ENCODE assay signal across 19 cellular contexts in the genomic region with DNA sequence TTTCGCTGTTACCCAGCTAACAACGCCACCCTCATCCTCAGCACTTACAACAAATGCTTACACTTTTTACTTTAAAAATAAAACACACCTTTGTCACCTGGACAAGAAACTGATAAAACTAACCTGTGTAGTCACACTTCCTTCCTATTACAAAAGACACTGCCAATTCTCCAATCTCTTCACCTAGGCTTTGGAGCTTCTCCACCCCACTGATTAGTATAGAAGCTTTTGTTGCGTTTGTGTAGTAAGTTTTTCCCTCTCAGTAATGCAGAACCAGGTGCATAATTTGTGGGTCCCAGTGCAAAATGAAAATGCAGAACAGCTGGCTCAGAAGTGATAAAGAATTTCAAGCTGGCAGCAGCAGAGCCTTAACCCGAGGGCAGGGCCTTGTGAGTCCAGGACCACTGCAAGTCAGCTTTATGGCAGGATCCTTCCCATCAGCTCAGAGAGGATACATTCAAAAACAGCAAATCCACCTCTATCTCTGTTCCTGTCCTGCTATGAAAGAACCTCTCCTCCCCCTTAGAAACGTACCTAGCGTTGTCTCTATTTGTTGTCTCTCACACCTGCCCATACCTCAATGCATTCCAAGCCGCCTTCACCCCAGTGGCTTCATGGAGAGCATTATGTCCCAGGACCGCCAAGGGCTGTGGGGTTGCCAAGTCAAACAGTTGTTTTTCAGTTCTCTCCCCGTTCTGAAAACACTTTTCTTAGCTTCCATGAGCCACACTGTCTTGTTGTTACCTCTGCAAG. TPM values are rescaled to one million over a fixed set of nuclear protein-coding genes. Genes with fewer than 3 reads are reported as not detected.
DNase-seq lines count a peak whose midpoint lies in the region; ATAC-seq, FAIRE-seq and TF ChIP-seq lines count a peak whose summit lies in the region.
"Had no signal": no experiment of that assay in that cellular context is flagged by ENCODE, and none has a peak within 500 bp of the region (broad histone marks: within the 10 kb centered on the region; RNA-seq: fewer than 3 reads in every experiment).

No MANE protein-coding gene starts in this region.

- H3K4me3 ChIP-seq in H7 (ENCODE audit: insufficient read depth, low read depth, low read length) (no peak overlapping the region), GM12878 (no peak overlapping the region), osteoblast (ENCODE audit: insufficient read depth, low read length) (no peak overlapping the region), smooth muscle cell (no peak overlapping the region), heart left ventricle (no peak overlapping the region)
- H3K4me3 ChIP-seq: K562, SJSA1 had no signal

- CTCF ChIA-PET in GM12878 (lab: Yijun Ruan, JAX), result interaction anchor here (1.4 kb wide), 1 partner anchor 276 kb away, joined by 7 read pairs; no protein-coding TSS in a partner anchor

- no TSS peak for BruUV-seq in GM12878 (replicated peaks; lab: Mats Ljungman, UMichigan)

- WGBS in GM12878 (ENCODE audit: insufficient coverage, insufficient replicate concordance, low lambda C conversion rate, missing lambda C conversion rate), result 46% methylated on average over 9 of the region's 9 CpGs
- WGBS in smooth muscle cell (ENCODE audit: low lambda C conversion rate), result 87% methylated on average over 9 of the region's 9 CpGs
- 76 to 80% (median 77%) methylated on average over 9 of the region's 9 CpGs for WGBS in heart left ventricle, 4 donors

- FAIRE-seq in GM12878 (lab: Jason Lieb, UNC), result no peak
- FAIRE-seq: GM19239, K562 had no signal

- H3K36me3 ChIP-seq in H7 (replicated peaks; ENCODE audit: control insufficient read depth, insufficient read depth, low read length) (no peaks in the 10 kb centered on the region), GM12878 (ENCODE audit: control insufficient read depth in 2 of 2, insufficient read depth in 2 of 2, low read length in 1 of 2) (no peaks in the 10 kb centered on the region), osteoblast (ENCODE audit: insufficient read depth, low read length) (no peaks in the 10 kb centered on the region), smooth muscle cell (ENCODE audit: low read depth) (no peaks in the 10 kb centered on the region), heart left ventricle (no peaks in the 10 kb centered on the region)
- H3K36me3 ChIP-seq: BE2C, SJSA1 had no signal

- RAD21 ChIA-PET in GM12878 (lab: Charles Lee; ENCODE audit: unreplicated experiment), result interaction anchor here (0.9 kb wide), 1 partner anchor 17 kb away, joined by 3 read pairs; no protein-coding TSS in a partner anchor

- no peaks in the 10 kb centered on the region for H3K9me3 ChIP-seq in GM12878 (replicated peaks; ENCODE audit: control insufficient read depth, insufficient read depth, low read length)
- no peaks in the 10 kb centered on the region for H3K9me3 ChIP-seq in osteoblast (ENCODE audit: low read depth, low read length)
- no peaks in the 10 kb centered on the region for H3K9me3 ChIP-seq in smooth muscle cell (replicated peaks; ENCODE audit: low read depth)
- H3K9me3 ChIP-seq in heart left ventricle, result peaks cover 0 to 1% (median 0%) of the 10 kb centered on the region in 12 donors
- H3K9me3 ChIP-seq: BE2C, SJSA1 had no signal

- intact Hi-C loops in GM12878 (cut with micrococcal nuclease; ENCODE audit: unreplicated experiment) (no loop called here), heart left ventricle (cut with DNase I) (no loop called here)

- H4K20me1 ChIP-seq in GM12878 (ENCODE audit: control insufficient read depth, insufficient read depth) (no peaks in the 10 kb centered on the region), osteoblast (ENCODE audit: insufficient read depth, low read length) (no peaks in the 10 kb centered on the region), smooth muscle cell (ENCODE audit: low read depth) (no peaks in the 10 kb centered on the region)

- TF ChIP-seq CTCF in GM12878 (IDR thresholded peaks at IDR 0.05 in 2 of 3, conservative IDR thresholded peaks at IDR 0.05 in 1 of 3; ENCODE audit: control insufficient read depth in 2 of 3, extremely low read depth in 1 of 3, insufficient read depth in 1 of 3, low read depth in 3 of 3, low read length in 3 of 3) (no peak), osteoblast (IDR thresholded peaks at IDR 0.05; ENCODE audit: extremely low read depth, low read depth, low read length) (no peak), smooth muscle cell (IDR thresholded peaks at IDR 0.05; ENCODE audit: borderline replicate concordance, insufficient read depth, poor library complexity, severe bottlenecking) (no peak), heart left ventricle (IDR thresholded peaks at IDR 0.05) (no peak)

- H3K4me1 ChIP-seq in GM12878 (ENCODE audit: control insufficient read depth, insufficient read depth, low read length) (no peaks in the 10 kb centered on the region), osteoblast (ENCODE audit: insufficient read depth, low read length) (no peaks in the 10 kb centered on the region), smooth muscle cell (ENCODE audit: low read depth) (no peaks in the 10 kb centered on the region), heart left ventricle (no peaks in the 10 kb centered on the region)
- H3K4me1 ChIP-seq: BE2C, SJSA1 had no signal

- SMC1A ChIA-PET in GM12878 (lab: Charles Lee; ENCODE audit: uncharacterized antibody, unreplicated experiment), result interaction anchor here (1.3 kb wide), 1 partner anchor 10 kb away, joined by 4 read pairs; no protein-coding TSS in a partner anchor

- DNase-seq in NCI-H748 (lab: John Stamatoyannopoulos, UW; ENCODE audit: unreplicated experiment) (peak; percentile 7), NCI-H748 treated with DMSO at 0.1 percent for 48 hours (lab: John Stamatoyannopoulos, UW) (no peak), H7 (peak; percentile 58), GM12878 (ENCODE audit: low read depth, low spot score) (no peak), osteoblast (ENCODE audit: insufficient read length, low spot score, missing footprints) (no peak), NCI-H1417 (lab: John Stamatoyannopoulos, UW) (no peak), smooth muscle cell (lab: John Stamatoyannopoulos, UW; ENCODE audit: unreplicated experiment) (no peak), heart left ventricle (no peak)
- DNase-seq: BE2C; CD4-positive, CD25-positive, alpha-beta regulatory T cell; COR-L47; GF-D8; NCI-H1417 treated with DMSO at 0.1 percent for 48 hours; NCI-H187 treated with DMSO at 0.1 percent for 48 hours; NCI-H526 treated with DMSO at 0.1 percent for 48 hours; OCI-M1 had no signal

- H3K9ac ChIP-seq in GM12878 (ENCODE audit: control insufficient read depth, insufficient read depth, low read length) (no peak overlapping the region), smooth muscle cell (ENCODE audit: low read depth) (no peak overlapping the region)

- H3K27ac ChIP-seq in GM12878 (ENCODE audit: control insufficient read depth, insufficient read depth) (no peak overlapping the region), osteoblast (ENCODE audit: low read depth, low read length) (no peak overlapping the region), smooth muscle cell (ENCODE audit: low read depth) (no peak overlapping the region), heart left ventricle (no peak overlapping the region)
- H3K27ac ChIP-seq: SJSA1 had no signal

- no peaks in the 10 kb centered on the region for H3F3A ChIP-seq in smooth muscle cell (ENCODE audit: low read depth)

- TF ChIP-seq EP300 in GM12878 (IDR thresholded peaks at IDR 0.05; ENCODE audit: borderline replicate concordance in 1 of 2, control insufficient read depth in 1 of 2, low read depth in 2 of 2, low read length in 2 of 2), result no peak

- H3K79me2 ChIP-seq in GM12878 (ENCODE audit: control insufficient read depth, insufficient read depth, low read length), result no peaks in the 10 kb centered on the region
- H3K79me2 ChIP-seq in osteoblast (ENCODE audit: insufficient read depth, low read length), result no peaks in the 10 kb centered on the region
- no peaks in the 10 kb centered on the region for H3K79me2 ChIP-seq in smooth muscle cell (ENCODE audit: low read depth)

- H3K27me3 ChIP-seq in H7 (ENCODE audit: control insufficient read depth, insufficient read depth, low read length) (no peaks in the 10 kb centered on the region), GM12878 (replicated peaks in 1 of 2; ENCODE audit: control insufficient read depth in 2 of 2, insufficient read depth in 2 of 2, low read length in 1 of 2) (no peaks in the 10 kb centered on the region; a peak in 1 of 4 replicates), osteoblast (ENCODE audit: insufficient read depth, low read length) (no peaks in the 10 kb centered on the region), smooth muscle cell (ENCODE audit: low read depth) (no peaks in the 10 kb centered on the region), heart left ventricle (no peaks in the 10 kb centered on the region)
- H3K27me3 ChIP-seq: BE2C, SJSA1 had no signal

- H3K4me2 ChIP-seq in GM12878 (ENCODE audit: control insufficient read depth, insufficient read depth) (no peak overlapping the region), osteoblast (ENCODE audit: insufficient read depth, low read length) (no peak overlapping the region), smooth muscle cell (no peak overlapping the region)

- TF ChIP-seq RAD21 in GM12878 (IDR thresholded peaks at IDR 0.05; ENCODE audit: insufficient read depth, low read depth, low read length), result no peak

- POLR2A ChIA-PET in GM12878 (lab: Charles Lee), result no interaction called here

- no peak overlapping the region for H2AFZ ChIP-seq in GM12878 (ENCODE audit: control insufficient read depth, low read depth, low read length)
- H2AFZ ChIP-seq in osteoblast (ENCODE audit: low read length), result peak overlapping the region; percentile 36
- H2AFZ ChIP-seq in smooth muscle cell (ENCODE audit: low read depth), result no peak overlapping the region

- no peak for TF ChIP-seq POLR2A in GM12878 (IDR thresholded peaks at IDR 0.05; ENCODE audit: low read depth, low read length)
- TF ChIP-seq POLR2A in heart left ventricle (IDR thresholded peaks at IDR 0.05), result no peak

- in situ Hi-C loops in GM12878 (cut with MboI), result no loop called here

- ATAC-seq in GM12878 (peak; percentile 20), heart left ventricle (no peak)
- ATAC-seq: K562 had no signal

RNA-seq across cellular contexts. Expression of gene EGFR, which starts 40.3 kb away (rescaled TPM):
- 3.1 and 6.3 TPM in 2 replicates for total RNA-seq in H7 (2014; rRNA removed; shearing (Covaris generic))
- 0.04 TPM in 1 of 2 replicates, not detected in the other for total RNA-seq in GM12878 (2013; cell fraction: nucleolus; rRNA removed)
- total RNA-seq in GM12878 (2014; rRNA removed), result not detected in 2 replicates
- not detected in 2 replicates for total RNA-seq in GM12878 (2014; rRNA removed; fragmentation: Illumina TruSeq; extraction: Trizol)
- total RNA-seq in GM12878 (2021), result 0.16 and 0.31 TPM in 2 replicates
- not detected for polyA plus RNA-seq in GM12878 (2011; ENCODE audit: low read depth)
- polyA plus RNA-seq in GM12878 (2011; rRNA removed), result 0.01 TPM in 1 of 2 replicates, not detected in the other
- 0.01 TPM in 1 of 2 replicates, not detected in the other for polyA plus RNA-seq in GM12878 (2011; cell fraction: cytosol; rRNA removed)
- 0.01 TPM in 1 of 2 replicates, not detected in the other for polyA plus RNA-seq in GM12878 (2011; cell fraction: nucleus; rRNA removed)
- not detected in 2 replicates for polyA plus RNA-seq in GM12878 (2012)
- not detected in 2 replicates for polyA plus RNA-seq in GM12878 (2014; fragmentation: Illumina TruSeq; extraction: Trizol)
- not detected for polyA plus RNA-seq in GM12878 (2014; fragmentation: Nextera tagmentation; extraction: Ambion mirVana)
- not detected in 2 replicates for polyA plus RNA-seq in GM12878 (2014; rRNA removed)
- polyA plus RNA-seq in GM12878 (2016; fragmentation: Nextera tagmentation; extraction: Ambion mirVana), result not detected
- not detected in 2 replicates for polyA minus RNA-seq in GM12878 (2011; rRNA and poly(A)+ RNA removed)
- polyA minus RNA-seq in GM12878 (2011; cell fraction: cytosol; rRNA and poly(A)+ RNA removed), result 0.13 and 0.83 TPM in 2 replicates
- 0.12 and 0.38 TPM in 2 replicates for polyA minus RNA-seq in GM12878 (2011; cell fraction: nucleus; rRNA and poly(A)+ RNA removed)
- total RNA-seq in osteoblast, result 104 and 110 TPM in 2 replicates
- 21.6 and 31.1 TPM in 2 replicates for total RNA-seq in smooth muscle cell
- 9.0 and 20.5 TPM in 2 replicates for polyA plus RNA-seq in smooth muscle cell
- 10 to 100 TPM in 3 of 9 donors, 1 to 10 TPM in 6; 4.6 to 29.6 (median 8.7) TPM for total RNA-seq in heart left ventricle
- 1 to 10 TPM; 2.3 to 2.8 TPM for polyA plus RNA-seq in heart left ventricle
- total RNA-seq: CD4-positive, CD25-positive, alpha-beta regulatory T cell had no signal
- polyA plus RNA-seq: CD4-positive, CD25-positive, alpha-beta regulatory T cell; K562 had no signal

Comparison
In these comparisons a context has a peak if more than half of its experiments do, and no peak if none do; other contexts are left out.
1. DNase-seq: peak in NCI-H748 (single experiment) and H7 (single experiment); none in NCI-H748 treated with DMSO at 0.1 percent for 48 hours (single experiment), GM12878 (single experiment), osteoblast (single experiment), NCI-H1417 (0 of 3), smooth muscle cell (single experiment) and heart left ventricle (0 of 5).